In the genomic region with DNA sequence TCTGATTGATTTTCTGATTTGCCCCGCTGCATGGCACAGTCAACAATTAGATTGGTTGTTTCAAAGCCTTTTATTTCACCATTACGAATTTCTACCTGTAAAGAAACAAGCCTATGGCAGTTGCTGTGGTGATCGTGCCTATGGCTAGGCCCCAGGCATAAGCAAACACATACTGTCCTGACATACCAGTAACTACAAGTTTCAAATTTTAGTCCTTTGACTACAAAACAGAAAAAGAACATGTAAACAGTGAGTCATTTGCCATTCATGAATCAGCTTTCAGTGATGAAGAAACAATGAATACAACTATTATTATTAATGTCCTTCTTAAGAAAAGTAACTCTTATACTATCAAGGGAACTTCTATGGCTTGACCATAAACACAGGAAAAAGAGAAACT, we compare ENCODE assay signal across 18 cellular contexts.
A peak's percentile ranks its signal among the peaks of the same experiment; 100 is the strongest.
DNase-seq lines count a peak whose midpoint lies in the region; ATAC-seq, FAIRE-seq and TF ChIP-seq lines count a peak whose summit lies in the region.
"Had no signal": no experiment of that assay in that cellular context is flagged by ENCODE, and none has a peak within 500 bp of the region (broad histone marks: within the 10 kb centered on the region; RNA-seq: fewer than 3 reads in every experiment).

No MANE protein-coding gene starts in this region.

- H2AFZ ChIP-seq in astrocyte (ENCODE audit: low read depth, low read length) = no peak overlapping the region
- H2AFZ ChIP-seq in neural progenitor cell (replicated peaks) = no peak overlapping the region

- H3K27me3 ChIP-seq in astrocyte (ENCODE audit: insufficient read depth, low read length) = no peaks in the 10 kb centered on the region
- no peaks in the 10 kb centered on the region for H3K27me3 ChIP-seq in thoracic aorta (replicated peaks; ENCODE audit: insufficient read depth)
- H3K27me3 ChIP-seq in neural progenitor cell = no peaks in the 10 kb centered on the region

- H3K79me2 ChIP-seq in astrocyte (ENCODE audit: insufficient read depth, low read length) = no peaks in the 10 kb centered on the region
- no peaks in the 10 kb centered on the region for H3K79me2 ChIP-seq in neural progenitor cell (ENCODE audit: low read depth)

- H3K27ac ChIP-seq in astrocyte (ENCODE audit: low read depth, low read length) (no peak overlapping the region), thoracic aorta (peak overlapping the region; percentile 10 to 19), neural progenitor cell (no peak overlapping the region)
- H3K27ac ChIP-seq: 22Rv1 had no signal

- H3K9ac ChIP-seq in astrocyte (ENCODE audit: low read length) (no peak overlapping the region), neural progenitor cell (no peak overlapping the region)

- no peaks in the 10 kb centered on the region for H3F3A ChIP-seq in neural progenitor cell (ENCODE audit: low read depth)

- H3K36me3 Mint-ChIP-seq in astrocyte (ENCODE audit: low read depth, unreplicated experiment) (no peaks in the 10 kb centered on the region), neural progenitor cell (no peaks in the 10 kb centered on the region)
- H3K36me3 Mint-ChIP-seq: natural killer cell treated with Interleukin-12 subunit alpha and Interleukin-12 subunit beta and Interleukin-15 and Interleukin-18, amount 100 ng/mL, for 72 hours; type B pancreatic cell had no signal

- ATAC-seq in thoracic aorta (ENCODE audit: insufficient number of reproducible peaks, low FRiP score, low read depth) (peak; percentile 43), HG03135 (IDR thresholded peaks at IDR 0.05; ENCODE audit: unreplicated experiment) (no peak)
- ATAC-seq: GM12878; natural killer cell treated with Interleukin-12 subunit alpha and Interleukin-12 subunit beta and Interleukin-15 and Interleukin-18, amount 100 ng/mL, for 72 hours had no signal

- no peak overlapping the region for H3K27ac Mint-ChIP-seq in astrocyte (ENCODE audit: unreplicated experiment)
- no peak overlapping the region for H3K27ac Mint-ChIP-seq in neural progenitor cell
- H3K27ac Mint-ChIP-seq: activated T-helper 2 cell treated with anti-CD3 and anti-CD28 coated beads, Interferon-gamma antibody, Interleukin-2, Interleukin-4, amounts not matched to agents 10 μg/mL and 5 μg/mL and 100 μg/mL, durations not matched to agents 14 hours and 24 hours and 36 hours; natural killer cell treated with Interleukin-12 subunit alpha and Interleukin-12 subunit beta and Interleukin-15 and Interleukin-18, amount 100 ng/mL, for 72 hours; type B pancreatic cell had no signal

- FAIRE-seq in astrocyte (lab: Jason Lieb, UNC) = no peak
- FAIRE-seq: GM12878 had no signal

- H4K20me1 ChIP-seq in astrocyte (ENCODE audit: insufficient read depth, low read length) (no peaks in the 10 kb centered on the region), neural progenitor cell (ENCODE audit: low read depth) (no peaks in the 10 kb centered on the region)

- no peaks in the 10 kb centered on the region for H3K9me3 ChIP-seq in astrocyte (ENCODE audit: insufficient read depth, low read depth, low read length)
- no peaks in the 10 kb centered on the region for H3K9me3 ChIP-seq in thoracic aorta
- no peaks in the 10 kb centered on the region for H3K9me3 ChIP-seq in neural progenitor cell (ENCODE audit: low read depth)

- peak overlapping the region; percentile 25 for H3K4me2 ChIP-seq in astrocyte (ENCODE audit: low read length)
- H3K4me2 ChIP-seq in neural progenitor cell = no peak overlapping the region

- no peak overlapping the region for H3K4me3 Mint-ChIP-seq in astrocyte (ENCODE audit: unreplicated experiment)
- H3K4me3 Mint-ChIP-seq in neural progenitor cell = no peak overlapping the region
- H3K4me3 Mint-ChIP-seq: natural killer cell treated with Interleukin-12 subunit alpha and Interleukin-12 subunit beta and Interleukin-15 and Interleukin-18, amount 100 ng/mL, for 72 hours; type B pancreatic cell had no signal

- no peaks in the 10 kb centered on the region for H3K36me3 ChIP-seq in astrocyte (ENCODE audit: insufficient read depth, low read length)
- H3K36me3 ChIP-seq in thoracic aorta = no peaks in the 10 kb centered on the region
- no peaks in the 10 kb centered on the region for H3K36me3 ChIP-seq in neural progenitor cell

- peak; percentile 2 for DNase-seq in NCI-H146 (lab: John Stamatoyannopoulos, UW)
- DNase-seq in NCI-H146 treated with DMSO at 0.1 percent for 48 hours (lab: John Stamatoyannopoulos, UW; ENCODE audit: unreplicated experiment) = no peak
- DNase-seq in astrocyte (ENCODE audit: low read depth) = peak; percentile 56
- peak; percentile 67 to 83 for DNase-seq in foreskin fibroblast
- DNase-seq in thoracic aorta (ENCODE audit: low spot score) = no peak
- DNase-seq in neural progenitor cell (ENCODE audit: low spot score) = no peak
- DNase-seq in retina = no peak
- DNase-seq: activated CD4-positive, alpha-beta T cell treated with anti-CD3 and anti-CD28 coated beads for 4 hours; cerebellar nuclear complex; DMS 273 treated with DMSO at 0.1 percent for 48 hours; left cardiac atrium; NCI-H187 had no signal

- TF ChIP-seq CTCF in astrocyte (IDR thresholded peaks at IDR 0.05; ENCODE audit: insufficient read depth, low read depth, low read length) (no peak), foreskin fibroblast (IDR thresholded peaks at IDR 0.05; ENCODE audit: low read depth, low read length) (no peak), thoracic aorta (IDR thresholded peaks at IDR 0.05) (no peak), neural progenitor cell (IDR thresholded peaks at IDR 0.05) (no peak)

- H3K4me1 ChIP-seq in astrocyte (ENCODE audit: insufficient read depth, low read length) = peaks cover 5% of the 10 kb centered on the region
- peaks cover 25 to 34% of the 10 kb centered on the region in 2 donors for H3K4me1 ChIP-seq in thoracic aorta (ENCODE audit: control insufficient read depth in 1 of 2, low read depth in 2 of 2)
- no peaks in the 10 kb centered on the region for H3K4me1 ChIP-seq in neural progenitor cell

- H3K9me3 Mint-ChIP-seq in astrocyte (ENCODE audit: unreplicated experiment) = no peaks in the 10 kb centered on the region
- H3K9me3 Mint-ChIP-seq in neural progenitor cell = no peaks in the 10 kb centered on the region
- H3K9me3 Mint-ChIP-seq: activated T-helper 2 cell treated with anti-CD3 and anti-CD28 coated beads, Interferon-gamma antibody, Interleukin-2, Interleukin-4, amounts not matched to agents 10 μg/mL and 5 μg/mL and 100 μg/mL, durations not matched to agents 14 hours and 24 hours and 36 hours; natural killer cell treated with Interleukin-12 subunit alpha and Interleukin-12 subunit beta and Interleukin-15 and Interleukin-18, amount 100 ng/mL, for 72 hours; type B pancreatic cell had no signal

- H3K4me3 ChIP-seq in astrocyte (ENCODE audit: insufficient read depth, low read depth, low read length) = no peak overlapping the region
- no peak overlapping the region for H3K4me3 ChIP-seq in foreskin fibroblast (ENCODE audit: low read depth in 1 of 2, low read length in 2 of 2)
- H3K4me3 ChIP-seq in thoracic aorta = no peak overlapping the region
- H3K4me3 ChIP-seq in neural progenitor cell = no peak overlapping the region
- H3K4me3 ChIP-seq: GM12878 had no signal

- H3K4me1 Mint-ChIP-seq in astrocyte (ENCODE audit: low read depth, unreplicated experiment) (peaks cover 6% of the 10 kb centered on the region), neural progenitor cell (peaks cover 3% of the 10 kb centered on the region)

- H3K27me3 Mint-ChIP-seq in astrocyte (ENCODE audit: low read depth, unreplicated experiment) (no peaks in the 10 kb centered on the region), neural progenitor cell (ENCODE audit: insufficient read depth, low read depth) (no peaks in the 10 kb centered on the region)
- H3K27me3 Mint-ChIP-seq: natural killer cell treated with Interleukin-12 subunit alpha and Interleukin-12 subunit beta and Interleukin-15 and Interleukin-18, amount 100 ng/mL, for 72 hours; type B pancreatic cell had no signal

Comparison
In these comparisons a context has a peak if more than half of its experiments do, and no peak if none do; other contexts are left out.
1. DNase-seq: peak in NCI-H146 (single experiment), astrocyte (single experiment) and foreskin fibroblast (2 of 2); none in NCI-H146 treated with DMSO at 0.1 percent for 48 hours (single experiment), thoracic aorta (single experiment), neural progenitor cell (single experiment) and retina (single experiment).
2. H3K27ac ChIP-seq: peak in thoracic aorta (2 of 2); none in astrocyte (single experiment) and neural progenitor cell (single experiment).